ENCODE assay signal across 1 cellular context in genomic region chr1:9317591-9318331, GRCh38.
TF ChIP-seq lines count a peak whose summit lies in the region.

No MANE protein-coding gene starts in this region.

TF ChIP-seq in HepG2, 621 proteins besides CTCF, POLR2A, EP300 and RAD21 (continued from another document):
- TF ChIP-seq, protein P1, sequence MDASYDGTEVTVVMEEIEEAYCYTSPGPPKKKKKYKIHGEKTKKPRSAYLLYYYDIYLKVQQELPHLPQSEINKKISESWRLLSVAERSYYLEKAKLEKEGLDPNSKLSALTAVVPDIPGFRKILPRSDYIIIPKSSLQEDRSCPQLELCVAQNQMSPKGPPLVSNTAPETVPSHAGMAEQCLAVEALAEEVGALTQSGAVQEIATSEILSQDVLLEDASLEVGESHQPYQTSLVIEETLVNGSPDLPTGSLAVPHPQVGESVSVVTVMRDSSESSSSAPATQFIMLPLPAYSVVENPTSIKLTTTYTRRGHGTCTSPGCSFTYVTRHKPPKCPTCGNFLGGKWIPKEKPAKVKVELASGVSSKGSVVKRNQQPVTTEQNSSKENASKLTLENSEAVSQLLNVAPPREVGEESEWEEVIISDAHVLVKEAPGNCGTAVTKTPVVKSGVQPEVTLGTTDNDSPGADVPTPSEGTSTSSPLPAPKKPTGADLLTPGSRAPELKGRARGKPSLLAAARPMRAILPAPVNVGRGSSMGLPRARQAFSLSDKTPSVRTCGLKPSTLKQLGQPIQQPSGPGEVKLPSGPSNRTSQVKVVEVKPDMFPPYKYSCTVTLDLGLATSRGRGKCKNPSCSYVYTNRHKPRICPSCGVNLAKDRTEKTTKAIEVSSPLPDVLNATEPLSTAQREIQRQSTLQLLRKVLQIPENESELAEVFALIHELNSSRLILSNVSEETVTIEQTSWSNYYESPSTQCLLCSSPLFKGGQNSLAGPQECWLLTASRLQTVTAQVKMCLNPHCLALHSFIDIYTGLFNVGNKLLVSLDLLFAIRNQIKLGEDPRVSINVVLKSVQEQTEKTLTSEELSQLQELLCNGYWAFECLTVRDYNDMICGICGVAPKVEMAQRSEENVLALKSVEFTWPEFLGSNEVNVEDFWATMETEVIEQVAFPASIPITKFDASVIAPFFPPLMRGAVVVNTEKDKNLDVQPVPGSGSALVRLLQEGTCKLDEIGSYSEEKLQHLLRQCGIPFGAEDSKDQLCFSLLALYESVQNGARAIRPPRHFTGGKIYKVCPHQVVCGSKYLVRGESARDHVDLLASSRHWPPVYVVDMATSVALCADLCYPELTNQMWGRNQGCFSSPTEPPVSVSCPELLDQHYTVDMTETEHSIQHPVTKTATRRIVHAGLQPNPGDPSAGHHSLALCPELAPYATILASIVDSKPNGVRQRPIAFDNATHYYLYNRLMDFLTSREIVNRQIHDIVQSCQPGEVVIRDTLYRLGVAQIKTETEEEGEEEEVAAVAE (CRISPR knock-in tag; IDR thresholded peaks at IDR 0.05; ENCODE audit: borderline replicate concordance), result no peak
- TF ChIP-seq ATAD3A (CRISPR knock-in tag; IDR thresholded peaks at IDR 0.05), result no peak
